21 cellular contexts compared by ENCODE assay signal in the genomic region with DNA sequence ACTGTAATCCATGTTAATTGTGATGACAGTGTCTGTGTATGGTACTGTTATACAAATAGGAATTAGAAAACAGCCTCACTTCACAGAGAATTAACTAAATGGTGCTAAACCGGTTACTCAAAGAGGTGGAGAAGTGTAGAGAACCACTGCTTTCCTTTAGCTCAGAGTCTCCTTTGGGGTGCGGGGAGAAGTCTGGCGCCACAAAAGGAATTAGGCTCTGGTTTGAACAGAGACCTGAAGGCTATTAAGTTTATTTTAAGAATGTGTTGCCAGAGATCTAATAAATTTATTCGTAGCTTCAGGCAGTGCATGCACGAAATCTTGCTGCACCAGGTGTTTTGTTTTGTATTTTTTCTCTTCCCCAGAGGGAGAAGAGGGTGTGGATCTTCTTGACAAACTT.
DNase-seq lines count a peak whose midpoint lies in the region; ATAC-seq, FAIRE-seq and TF ChIP-seq lines count a peak whose summit lies in the region.
"Had no signal": no experiment of that assay in that cellular context is flagged by ENCODE, and none has a peak within 500 bp of the region (broad histone marks: within the 10 kb centered on the region; RNA-seq: fewer than 3 reads in every experiment).

No MANE protein-coding gene starts in this region.

- POLR2A ChIA-PET in activated CD8-positive, alpha-beta T cell treated with anti-CD3 and anti-CD28 coated beads for 36 hours (lab: Charles Lee) = no interaction called here

- no peak overlapping the region for H3K9ac ChIP-seq in neural progenitor cell
- H3K9ac ChIP-seq: GM23248 had no signal

- H3K4me1 Mint-ChIP-seq in brain (peaks cover 53% of the 10 kb centered on the region), neural progenitor cell (peaks cover 26% of the 10 kb centered on the region)
- no peaks in the 10 kb centered on the region for H3K4me1 Mint-ChIP-seq in activated CD8-positive, alpha-beta T cell treated with anti-CD3 and anti-CD28 coated beads for 36 hours (ENCODE audit: low read depth)
- H3K4me1 Mint-ChIP-seq: CD4-positive, alpha-beta memory T cell had no signal

- no peaks in the 10 kb centered on the region for H3K27me3 ChIP-seq in neural progenitor cell
- no peaks in the 10 kb centered on the region for H3K27me3 ChIP-seq in small intestine (ENCODE audit: control insufficient read depth in 2 of 2, insufficient read depth in 2 of 2, low read length in 2 of 2)
- H3K27me3 ChIP-seq: BE2C, SJSA1 had no signal

- FAIRE-seq in small intestine (lab: Jason Lieb, UNC) = no peak
- FAIRE-seq: GM12878, GM18507 had no signal

- H4K20me1 ChIP-seq in neural progenitor cell (ENCODE audit: low read depth) = no peaks in the 10 kb centered on the region

- no peak for ATAC-seq in activated CD8-positive, alpha-beta T cell treated with anti-CD3 and anti-CD28 coated beads for 36 hours
- ATAC-seq: GM12878 had no signal

- H3K27me3 Mint-ChIP-seq in brain (peaks cover 4% of the 10 kb centered on the region), neural progenitor cell (ENCODE audit: insufficient read depth, low read depth) (peaks cover 5% of the 10 kb centered on the region)
- peaks cover 3% of the 10 kb centered on the region for H3K27me3 Mint-ChIP-seq in activated CD8-positive, alpha-beta T cell treated with anti-CD3 and anti-CD28 coated beads for 36 hours

- CTCF ChIA-PET in activated CD8-positive, alpha-beta T cell treated with anti-CD3 and anti-CD28 coated beads for 36 hours (lab: Charles Lee) = no interaction called here

- H3K27ac Mint-ChIP-seq in brain (peak overlapping the region in 4 of 5 experiments; percentile 11 to 71 (median 28)), neural progenitor cell (no peak overlapping the region)
- no peak overlapping the region for H3K27ac Mint-ChIP-seq in activated CD8-positive, alpha-beta T cell treated with anti-CD3 and anti-CD28 coated beads for 36 hours
- H3K27ac Mint-ChIP-seq: CD4-positive, alpha-beta memory T cell had no signal

- H3K4me3 ChIP-seq in neural progenitor cell = no peak overlapping the region
- no peak overlapping the region for H3K4me3 ChIP-seq in small intestine (ENCODE audit: low read depth in 1 of 2, low read length in 2 of 2)
- H3K4me3 ChIP-seq: GM12878, GM23248, SJSA1 had no signal

- H3K4me3 Mint-ChIP-seq in brain (peak overlapping the region in 2 of 5 experiments; percentile 25 to 46), neural progenitor cell (no peak overlapping the region)
- no peak overlapping the region for H3K4me3 Mint-ChIP-seq in activated CD8-positive, alpha-beta T cell treated with anti-CD3 and anti-CD28 coated beads for 36 hours
- H3K4me3 Mint-ChIP-seq: CD4-positive, alpha-beta memory T cell had no signal

- H2AFZ ChIP-seq in neural progenitor cell (replicated peaks) = no peak overlapping the region
- H2AFZ ChIP-seq: GM23248 had no signal

- peak overlapping the region; percentile 47 for H3K4me2 ChIP-seq in neural progenitor cell

- no peaks in the 10 kb centered on the region for H3K36me3 ChIP-seq in neural progenitor cell
- no peaks in the 10 kb centered on the region for H3K36me3 ChIP-seq in small intestine (ENCODE audit: control insufficient read depth in 2 of 2, insufficient read depth in 2 of 2, low read length in 2 of 2)
- H3K36me3 ChIP-seq: BE2C, SJSA1 had no signal

- H3K9me3 ChIP-seq in neural progenitor cell (ENCODE audit: low read depth) (no peaks in the 10 kb centered on the region), small intestine (ENCODE audit: control insufficient read depth, low read depth) (no peaks in the 10 kb centered on the region)
- H3K9me3 ChIP-seq: BE2C, SJSA1 had no signal

- H3K9me3 Mint-ChIP-seq in brain (no peaks in the 10 kb centered on the region), neural progenitor cell (no peaks in the 10 kb centered on the region)
- no peaks in the 10 kb centered on the region for H3K9me3 Mint-ChIP-seq in activated CD8-positive, alpha-beta T cell treated with anti-CD3 and anti-CD28 coated beads for 36 hours

- no peaks in the 10 kb centered on the region for H3F3A ChIP-seq in neural progenitor cell (ENCODE audit: low read depth)

- 42 to 61% (median 57%) methylated on average over 5 of the region's 5 CpGs for WGBS in small intestine, 3 donors

- H3K79me2 ChIP-seq in neural progenitor cell (ENCODE audit: low read depth) = no peaks in the 10 kb centered on the region

- H3K27ac ChIP-seq in neural progenitor cell = no peak overlapping the region
- no peak overlapping the region for H3K27ac ChIP-seq in small intestine (ENCODE audit: low read depth in 1 of 2, low read length in 1 of 2)
- H3K27ac ChIP-seq: 22Rv1, GM23248, SJSA1 had no signal

- TF ChIP-seq CTCF in brain (conservative IDR thresholded peaks at IDR 0.05) (no peak), neural progenitor cell (IDR thresholded peaks at IDR 0.05) (no peak)
- TF ChIP-seq CTCF in activated CD8-positive, alpha-beta T cell treated with anti-CD3 and anti-CD28 coated beads for 36 hours (IDR thresholded peaks at IDR 0.05) = no peak

- H3K36me3 Mint-ChIP-seq in brain (no peaks in the 10 kb centered on the region), neural progenitor cell (no peaks in the 10 kb centered on the region)
- no peaks in the 10 kb centered on the region for H3K36me3 Mint-ChIP-seq in activated CD8-positive, alpha-beta T cell treated with anti-CD3 and anti-CD28 coated beads for 36 hours (ENCODE audit: low read depth)
- H3K36me3 Mint-ChIP-seq: CD4-positive, alpha-beta memory T cell had no signal

- intact Hi-C loops in activated CD8-positive, alpha-beta T cell treated with anti-CD3 and anti-CD28 coated beads for 36 hours (cut with micrococcal nuclease) = no loop called here

- peak; percentile 23 for DNase-seq in NCI-H1105 treated with DMSO at 0.1 percent for 48 hours (lab: John Stamatoyannopoulos, UW)
- no peak for DNase-seq in NCI-H1105 (lab: John Stamatoyannopoulos, UW)
- peak; percentile 24 for DNase-seq in NCI-H146 treated with DMSO at 0.1 percent for 48 hours (lab: John Stamatoyannopoulos, UW; ENCODE audit: unreplicated experiment)
- peak; percentile 31 for DNase-seq in neural progenitor cell (ENCODE audit: low spot score)
- DNase-seq in activated CD8-positive, alpha-beta T cell treated with anti-CD3 and anti-CD28 coated beads for 36 hours = no peak
- DNase-seq in NCI-H526 treated with DMSO at 0.1 percent for 48 hours (lab: John Stamatoyannopoulos, UW) = no peak
- no peak for DNase-seq in small intestine
- DNase-seq: BE2C; CD4-positive, alpha-beta memory T cell; DND-41; GDM1; GM23248; NCI-H1436; NCI-H2081; NCI-H2227 treated with DMSO at 0.1 percent for 48 hours; NCI-H524 treated with DMSO at 0.1 percent for 48 hours had no signal

- H3K4me1 ChIP-seq in neural progenitor cell = peaks cover 35% of the 10 kb centered on the region
- H3K4me1 ChIP-seq in small intestine (ENCODE audit: control insufficient read depth in 2 of 2, insufficient read depth in 1 of 2, low read depth in 1 of 2, low read length in 1 of 2) = no peaks in the 10 kb centered on the region
- H3K4me1 ChIP-seq: BE2C, SJSA1 had no signal

Comparison
In these comparisons a context has a peak if more than half of its experiments do, and no peak if none do; other contexts are left out.
1. DNase-seq: peak in NCI-H1105 treated with DMSO at 0.1 percent for 48 hours (single experiment), NCI-H146 treated with DMSO at 0.1 percent for 48 hours (single experiment) and neural progenitor cell (single experiment); none in NCI-H1105 (single experiment), activated CD8-positive, alpha-beta T cell treated with anti-CD3 and anti-CD28 coated beads for 36 hours (single experiment), NCI-H526 treated with DMSO at 0.1 percent for 48 hours (single experiment) and small intestine (single experiment).
2. H3K27ac Mint-ChIP-seq: peak in brain (4 of 5); none in neural progenitor cell (single experiment) and activated CD8-positive, alpha-beta T cell treated with anti-CD3 and anti-CD28 coated beads for 36 hours (single experiment).